30 cellular contexts compared by ENCODE assay signal in genomic region chr22:45273452-45274075, GRCh38. TPM values are rescaled to one million over a fixed set of nuclear protein-coding genes. Genes with fewer than 3 reads are reported as not detected.
A peak's percentile ranks its signal among the peaks of the same experiment; 100 is the strongest.
DNase-seq lines count a peak whose midpoint lies in the region; ATAC-seq and TF ChIP-seq lines count a peak whose summit lies in the region.
"Had no signal": no experiment of that assay in that cellular context is flagged by ENCODE, and none has a peak within 500 bp of the region (broad histone marks: within the 10 kb centered on the region; RNA-seq: fewer than 3 reads in every experiment).

No MANE protein-coding gene starts in this region.

- H3K27me3 Mint-ChIP-seq in type B pancreatic cell = peaks cover 9% of the 10 kb centered on the region
- no peaks in the 10 kb centered on the region for H3K27me3 Mint-ChIP-seq in activated T-cell treated with anti-CD3 and anti-CD28 coated beads, Interleukin-2, amount 50 U/mL, for 4 hours (ENCODE audit: low read depth)

- no peaks in the 10 kb centered on the region for H3K79me2 ChIP-seq in hepatocyte
- no peaks in the 10 kb centered on the region for H3K79me2 ChIP-seq in parathyroid adenoma

- H4K20me1 ChIP-seq in hepatocyte (ENCODE audit: insufficient read depth, poor library complexity, severe bottlenecking) = no peaks in the 10 kb centered on the region
- H4K20me1 ChIP-seq: BLaER1 treated with 17β-estradiol and CSF1 and Interleukin-3, amounts not matched to agents 10 nM and 100 nM had no signal

- H3K27ac ChIP-seq in Peyer's patch = peak overlapping the region in 3 of 4 donors; percentile 68 to 92 (median 83)
- peak overlapping the region; percentile 99 for H3K27ac ChIP-seq in hepatocyte
- H3K27ac ChIP-seq in parathyroid adenoma = no peak overlapping the region
- H3K27ac ChIP-seq: cardiac muscle cell, SJCRH30 had no signal

- H3K36me3 Mint-ChIP-seq in type B pancreatic cell = no peaks in the 10 kb centered on the region
- H3K36me3 Mint-ChIP-seq in activated T-cell treated with anti-CD3 and anti-CD28 coated beads, Interleukin-2, amount 50 U/mL, for 4 hours (ENCODE audit: insufficient read depth) = no peaks in the 10 kb centered on the region
- H3K36me3 Mint-ChIP-seq: mesothelial cell of epicardium, natural killer cell had no signal

- peaks cover 3 to 39% (median 5%) of the 10 kb centered on the region in 4 donors for H3K4me1 ChIP-seq in Peyer's patch
- H3K4me1 ChIP-seq in hepatocyte (ENCODE audit: insufficient read depth) = peaks cover 39% of the 10 kb centered on the region
- H3K4me1 ChIP-seq in parathyroid adenoma = peaks cover 2% of the 10 kb centered on the region

- WGBS in hepatocyte (ENCODE audit: low lambda C conversion rate, missing lambda C conversion rate) = 66% methylated on average over 15 of the region's 15 CpGs

- H3K9me2 ChIP-seq in hepatocyte (replicated peaks; ENCODE audit: insufficient read depth) = no peaks in the 10 kb centered on the region

- TF ChIP-seq POLR2A in Peyer's patch (IDR thresholded peaks at IDR 0.05) = peak in 1 of 2 donors; percentile 43

- H3K4me3 Mint-ChIP-seq in type B pancreatic cell = peak overlapping the region; percentile 17
- no peak overlapping the region for H3K4me3 Mint-ChIP-seq in activated T-cell treated with anti-CD3 and anti-CD28 coated beads, Interleukin-2, amount 50 U/mL, for 4 hours
- H3K4me3 Mint-ChIP-seq: activated CD4-positive, alpha-beta T cell treated with anti-CD3 and anti-CD28 coated beads, Interleukin-2, amount 10 ng/mL, durations not matched to agents 24 days and 14 days; activated naive CD8-positive, alpha-beta T cell treated with anti-CD3 and anti-CD28 coated beads, Interleukin-2, amount 50 U/mL, for 24 hours; mesothelial cell of epicardium; natural killer cell had no signal

- TF ChIP-seq CTCF in Peyer's patch (IDR thresholded peaks at IDR 0.05) = no peak
- TF ChIP-seq CTCF in hepatocyte (IDR thresholded peaks at IDR 0.05; ENCODE audit: poor library complexity) = no peak
- no peak for TF ChIP-seq CTCF in parathyroid adenoma (IDR thresholded peaks at IDR 0.05)
- TF ChIP-seq CTCF in type B pancreatic cell (conservative IDR thresholded peaks at IDR 0.05) = no peak

- no peak overlapping the region for H2AFZ ChIP-seq in hepatocyte
- H2AFZ ChIP-seq in parathyroid adenoma = peak overlapping the region; percentile 8

- peak overlapping the region; percentile 66 for H3K27ac Mint-ChIP-seq in type B pancreatic cell
- H3K27ac Mint-ChIP-seq: activated CD4-positive, alpha-beta T cell treated with anti-CD3 and anti-CD28 coated beads, Interleukin-2, amount 10 ng/mL, durations not matched to agents 24 days and 14 days; activated naive CD8-positive, alpha-beta T cell treated with anti-CD3 and anti-CD28 coated beads, Interleukin-2, amount 50 U/mL, for 24 hours; mesothelial cell of epicardium; natural killer cell had no signal

- H3K9ac ChIP-seq in parathyroid adenoma = no peak overlapping the region

- DNase-seq in Peyer's patch (peak in 2 of 3 donors; percentile 88 to 90), hepatocyte (ENCODE audit: low spot score) (peak; percentile 86), type B pancreatic cell (ENCODE audit: extremely low spot score, unreplicated experiment) (no peak)
- no peak for DNase-seq in activated T-cell treated with anti-CD3 and anti-CD28 coated beads, Interleukin-2, amount 50 U/mL, for 4 hours
- DNase-seq: activated CD4-positive, alpha-beta T cell treated with anti-CD3 and anti-CD28 coated beads, Interleukin-2, amount 10 ng/mL, durations not matched to agents 24 days and 14 days; activated gamma-delta T cell treated with Interleukin-2 at 50 U/mL for 16 hours; activated naive CD8-positive, alpha-beta T cell treated with anti-CD3 and anti-CD28 coated beads, Interleukin-2, amount 50 U/mL, for 24 hours; activated T-cell treated with anti-CD3 and anti-CD28 coated beads, Interleukin-2, amount 50 U/mL, for 1 hour; DMS79; effector memory CD4-positive, alpha-beta T cell; natural killer cell; NCI-H1105; NCI-H187 treated with DMSO at 0.1 percent for 48 hours; NCI-H2171; SJCRH30; stimulated activated CD8-positive, alpha-beta memory T cell treated with anti-CD3 and anti-CD28 coated beads, Interleukin-4, amount 100 ng/mL, for 48 hours; T1000; thyroid gland had no signal

- peaks cover 26% of the 10 kb centered on the region for H3K4me1 Mint-ChIP-seq in type B pancreatic cell (ENCODE audit: unreplicated experiment)
- peaks cover 13% of the 10 kb centered on the region for H3K4me1 Mint-ChIP-seq in activated T-cell treated with anti-CD3 and anti-CD28 coated beads, Interleukin-2, amount 50 U/mL, for 4 hours (ENCODE audit: low read depth)

- H3K9me3 ChIP-seq in Peyer's patch = no peaks in the 10 kb centered on the region
- H3K9me3 ChIP-seq in hepatocyte (ENCODE audit: low read depth) = no peaks in the 10 kb centered on the region
- no peaks in the 10 kb centered on the region for H3K9me3 ChIP-seq in parathyroid adenoma (ENCODE audit: control insufficient read depth, low read length)
- H3K9me3 ChIP-seq: BLaER1 treated with 17β-estradiol and CSF1 and Interleukin-3, amounts not matched to agents 10 nM and 100 nM; SJCRH30; thyroid gland had no signal

- ATAC-seq in activated T-cell treated with anti-CD3 and anti-CD28 coated beads, Interleukin-2, amount 50 U/mL, for 4 hours = no peak
- ATAC-seq in GM18517 (IDR thresholded peaks at IDR 0.05; ENCODE audit: unreplicated experiment) (no peak), HG02798 (IDR thresholded peaks at IDR 0.05; ENCODE audit: poor library complexity, unreplicated experiment) (no peak)
- ATAC-seq: activated naive CD8-positive, alpha-beta T cell treated with anti-CD3 and anti-CD28 coated beads, Interleukin-2, amount 50 U/mL, for 24 hours; HCT116; natural killer cell had no signal

- H3K4me3 ChIP-seq in Peyer's patch (no peak overlapping the region), hepatocyte (no peak overlapping the region), parathyroid adenoma (ENCODE audit: low read depth, low read length) (no peak overlapping the region)
- H3K4me3 ChIP-seq: BLaER1 treated with 17β-estradiol and CSF1 and Interleukin-3, amounts not matched to agents 10 nM and 100 nM; cardiac muscle cell; SJCRH30; thyroid gland had no signal

- H3K36me3 ChIP-seq in Peyer's patch (no peaks in the 10 kb centered on the region), hepatocyte (replicated peaks; ENCODE audit: insufficient read depth, low read depth) (no peaks in the 10 kb centered on the region), parathyroid adenoma (ENCODE audit: control insufficient read depth, insufficient read depth, low read length) (no peaks in the 10 kb centered on the region)
- H3K36me3 ChIP-seq: BLaER1 treated with 17β-estradiol and CSF1 and Interleukin-3, amounts not matched to agents 10 nM and 100 nM; cardiac muscle cell; SJCRH30; thyroid gland had no signal

- H3K4me2 ChIP-seq in hepatocyte = peak overlapping the region; percentile 64
- H3K4me2 ChIP-seq in parathyroid adenoma (ENCODE audit: low read length) = peak overlapping the region; percentile 22

- H3K9me3 Mint-ChIP-seq in type B pancreatic cell = no peaks in the 10 kb centered on the region
- no peaks in the 10 kb centered on the region for H3K9me3 Mint-ChIP-seq in activated T-cell treated with anti-CD3 and anti-CD28 coated beads, Interleukin-2, amount 50 U/mL, for 4 hours
- H3K9me3 Mint-ChIP-seq: activated CD4-positive, alpha-beta T cell treated with anti-CD3 and anti-CD28 coated beads, Interleukin-2, amount 10 ng/mL, durations not matched to agents 24 days and 14 days; activated naive CD8-positive, alpha-beta T cell treated with anti-CD3 and anti-CD28 coated beads, Interleukin-2, amount 50 U/mL, for 24 hours; mesothelial cell of epicardium; natural killer cell had no signal

- H3K27me3 ChIP-seq in Peyer's patch = no peaks in the 10 kb centered on the region
- H3K27me3 ChIP-seq in hepatocyte = no peaks in the 10 kb centered on the region
- H3K27me3 ChIP-seq in parathyroid adenoma (ENCODE audit: control insufficient read depth, insufficient read depth, low read length) = no peaks in the 10 kb centered on the region
- H3K27me3 ChIP-seq: cardiac muscle cell, thyroid gland had no signal

RNA-seq across cellular contexts. Expression of gene UPK3A, which starts 11.2 kb away (rescaled TPM):
- 1 to 10 TPM in 1 of 4 donors, not detected in 3; 4.0 TPM for total RNA-seq in Peyer's patch
- total RNA-seq in hepatocyte = 14.4 and 14.9 TPM in 2 replicates
- 41.8 and 71.5 TPM in 2 replicates for polyA plus RNA-seq in hepatocyte
- 0.29 and 0.62 TPM in 2 replicates for total RNA-seq in type B pancreatic cell (ENCODE audit: low replicate concordance)
- total RNA-seq in activated T-cell treated with anti-CD3 and anti-CD28 coated beads, Interleukin-2, amount 50 U/mL, for 4 hours = not detected
- total RNA-seq: activated CD4-positive, alpha-beta T cell treated with anti-CD3 and anti-CD28 coated beads, Interleukin-2, amount 10 ng/mL, durations not matched to agents 24 days and 14 days; astrocyte; M059J; NCI-H460; osteoblast; SJCRH30 had no signal
- polyA plus RNA-seq: cardiac muscle cell, keratinocyte had no signal

RNA-seq across cellular contexts. Expression of gene KIAA0930, which starts 32.9 kb away (rescaled TPM):
- 10 to 100 TPM; 21.2 to 41.3 (median 27.8) TPM for total RNA-seq in Peyer's patch
- 30.9 and 62.9 TPM in 2 replicates for total RNA-seq in hepatocyte
- polyA plus RNA-seq in hepatocyte = 42.0 and 43.6 TPM in 2 replicates
- total RNA-seq in type B pancreatic cell (ENCODE audit: low replicate concordance) = 54.1 and 68.0 TPM in 2 replicates
- total RNA-seq in activated T-cell treated with anti-CD3 and anti-CD28 coated beads, Interleukin-2, amount 50 U/mL, for 4 hours = 10 to 100 TPM; 46.8 to 52.6 (median 48.8) TPM

RNA-seq across cellular contexts. Expression of gene FAM118A, which starts 36.2 kb away (rescaled TPM):
- 1,000 to 10,000 TPM in 1 of 4 donors, 100 to 1,000 TPM in 1, 10 to 100 TPM in 2; 46.4 to 1,083 (median 189) TPM for total RNA-seq in Peyer's patch
- total RNA-seq in hepatocyte = 65.7 and 94.2 TPM in 2 replicates
- polyA plus RNA-seq in hepatocyte = 193 and 289 TPM in 2 replicates
- total RNA-seq in type B pancreatic cell (ENCODE audit: low replicate concordance) = 89.7 and 121 TPM in 2 replicates
- 10 to 100 TPM; 23.4 to 60.3 (median 27.5) TPM for total RNA-seq in activated T-cell treated with anti-CD3 and anti-CD28 coated beads, Interleukin-2, amount 50 U/mL, for 4 hours

Comparison
In these comparisons a context has a peak if more than half of its experiments do, and no peak if none do; other contexts are left out.
1. DNase-seq: peak in Peyer's patch (2 of 3) and hepatocyte (single experiment); none in type B pancreatic cell (single experiment) and activated T-cell treated with anti-CD3 and anti-CD28 coated beads, Interleukin-2, amount 50 U/mL, for 4 hours (single experiment).